13 cellular contexts compared by ENCODE assay signal in genomic region chr12:89453121-89453520, GRCh38.
A peak's percentile ranks its signal among the peaks of the same experiment; 100 is the strongest.
DNase-seq lines count a peak whose midpoint lies in the region; ATAC-seq, FAIRE-seq and TF ChIP-seq lines count a peak whose summit lies in the region.
"Had no signal": no experiment of that assay in that cellular context is flagged by ENCODE, and none has a peak within 500 bp of the region (broad histone marks: within the 10 kb centered on the region; RNA-seq: fewer than 3 reads in every experiment).

No MANE protein-coding gene starts in this region.

- CTCF ChIA-PET in mammary epithelial cell (lab: Charles Lee; ENCODE audit: low non-redundant PET): no interaction called here
- CTCF ChIA-PET in HepG2 (lab: Yijun Ruan, JAX; ENCODE audit: low intra/inter-chr PET ratio, low total read pairs): no interaction called here

- TF ChIP-seq CTCF in mammary epithelial cell (conservative IDR thresholded peaks at IDR 0.05 in 1 of 2, IDR thresholded peaks at IDR 0.05 in 1 of 2; ENCODE audit: extremely low read depth in 1 of 2, insufficient read depth in 1 of 2, low read depth in 1 of 2, low read length in 2 of 2) (no peak), HepG2 (CRISPR knock-in tag; IDR thresholded peaks at IDR 0.05) (no peak), GM13976 (IDR thresholded peaks at IDR 0.05; ENCODE audit: borderline replicate concordance, control extremely low read depth, extremely low read depth, insufficient read depth, missing control alignments) (no peak)

- TF ChIP-seq RAD21 in HepG2 (CRISPR knock-in tag; IDR thresholded peaks at IDR 0.05): no peak

- dilution Hi-C loops in mammary epithelial cell (cut with HindIII; ENCODE audit: low sequenced_read_pairs): no loop called here

- H3K9ac ChIP-seq in mammary epithelial cell (ENCODE audit: insufficient read depth, low read length) (peak overlapping the region; percentile 38), HepG2 (ENCODE audit: insufficient read depth, low read depth, low read length) (no peak overlapping the region)

- BruUV-seq in mammary epithelial cell (replicated peaks; lab: Mats Ljungman, UMichigan) (TSS peak; percentile 14), HepG2 (replicated peaks; lab: Mats Ljungman, UMichigan) (no TSS peak)

- peak overlapping the region; percentile 85 for H3K27ac ChIP-seq in mammary epithelial cell (ENCODE audit: insufficient read depth, low read depth, low read length)
- peak overlapping the region; percentile 27 for H3K27ac ChIP-seq in HepG2 (ENCODE audit: extremely low read length, insufficient read depth, low read length)
- H3K27ac ChIP-seq in skin epidermis: peak overlapping the region in 17 of 21 experiments; percentile 21 to 90 (median 64)

- H3K4me1 ChIP-seq in mammary epithelial cell (ENCODE audit: insufficient read depth, low read length) (peaks cover 30% of the 10 kb centered on the region), HepG2 (ENCODE audit: insufficient read depth, low read length) (peaks cover 23% of the 10 kb centered on the region), HAP-1 (no peaks in the 10 kb centered on the region)

- H3K79me2 ChIP-seq in mammary epithelial cell (ENCODE audit: insufficient read depth, low read length) (no peaks in the 10 kb centered on the region), HepG2 (ENCODE audit: insufficient read depth, low read length) (no peaks in the 10 kb centered on the region)

- peak overlapping the region; percentile 22 for H3K4me2 ChIP-seq in mammary epithelial cell (ENCODE audit: insufficient read depth, low read depth, low read length)
- no peak overlapping the region for H3K4me2 ChIP-seq in HepG2 (ENCODE audit: low read depth, low read length)

- H3K36me3 ChIP-seq in mammary epithelial cell (ENCODE audit: insufficient read depth, low read length) (no peaks in the 10 kb centered on the region), HepG2 (replicated peaks in 1 of 2; ENCODE audit: control insufficient read depth in 1 of 2, insufficient read depth in 2 of 2, low read length in 2 of 2) (no peaks in the 10 kb centered on the region), HAP-1 (replicated peaks) (no peaks in the 10 kb centered on the region)

- 73% methylated on average over 4 of the region's 4 CpGs for WGBS in mammary epithelial cell (ENCODE audit: low coverage, missing lambda C conversion rate)
- WGBS in HepG2 (ENCODE audit: low lambda C conversion rate): 95% methylated on average over 4 of the region's 4 CpGs

- TF ChIP-seq EP300 in HepG2 (IDR thresholded peaks at IDR 0.05; ENCODE audit: low read depth in 2 of 2, low read length in 2 of 2): no peak
- no peak for TF ChIP-seq EP300 in HepG2 (CRISPR knock-in tag; IDR thresholded peaks at IDR 0.05; ENCODE audit: borderline replicate concordance)

- H3K27me3 ChIP-seq in mammary epithelial cell (ENCODE audit: insufficient read depth, low read length) (no peaks in the 10 kb centered on the region), HepG2 (ENCODE audit: control insufficient read depth in 1 of 2, insufficient read depth in 2 of 2, low read length in 2 of 2) (no peaks in the 10 kb centered on the region), HAP-1 (ENCODE audit: low read depth) (no peaks in the 10 kb centered on the region)

- no peak overlapping the region for H3K4me3 ChIP-seq in mammary epithelial cell (replicated peaks in 1 of 3; ENCODE audit: insufficient read depth in 1 of 3, low read depth in 2 of 3, low read length in 3 of 3)
- no peak overlapping the region for H3K4me3 ChIP-seq in HepG2 (replicated peaks in 1 of 3; ENCODE audit: insufficient read depth in 1 of 3, low read depth in 2 of 3, low read length in 3 of 3)
- no peak overlapping the region for H3K4me3 ChIP-seq in skin epidermis
- H3K4me3 ChIP-seq in HAP-1: no peak overlapping the region

- TF ChIP-seq POLR2A in HepG2 (IDR thresholded peaks at IDR 0.05; ENCODE audit: insufficient read depth in 1 of 2, low read depth in 2 of 2, low read length in 2 of 2): no peak

- intact Hi-C loops in mammary epithelial cell (cut with micrococcal nuclease) (no loop called here), HepG2 (cut with micrococcal nuclease; ENCODE audit: unreplicated experiment) (no loop called here)

- in situ Hi-C loops in mammary epithelial cell (cut with MboI; ENCODE audit: low sequenced_read_pairs in 2 of 2): loop anchor here (10.0 kb wide), 3 partner anchors 98 to 428 kb away; partner anchors contain the start of gene DUSP6 (in 2 of the 2)
- in situ Hi-C loops in HepG2 (cut with HindIII; ENCODE audit: extremely low pct_ligation_motif_present, low pct_unique_long_range_greater_than_20kb): no loop called here
- in situ Hi-C loops in HAP-1 (cut with MboI; ENCODE audit: low sequenced_read_pairs): loop anchor here (10.0 kb wide), 1 partner anchor 428 kb away; no protein-coding TSS in a partner anchor
- in situ Hi-C loops in GM13976 (cut with MboI; ENCODE audit: low sequenced_read_pairs, unreplicated experiment): loop anchor here (10.0 kb wide), 1 partner anchor 408 kb away; no protein-coding TSS in a partner anchor

- no peaks in the 10 kb centered on the region for H3K9me3 ChIP-seq in mammary epithelial cell (replicated peaks; ENCODE audit: insufficient read depth, low read length)
- no peaks in the 10 kb centered on the region for H3K9me3 ChIP-seq in HepG2 (ENCODE audit: low read length)
- H3K9me3 ChIP-seq in HAP-1: no peaks in the 10 kb centered on the region

- POLR2A ChIA-PET in HepG2 (lab: Yijun Ruan, JAX): no interaction called here

- H2AFZ ChIP-seq in mammary epithelial cell (ENCODE audit: low read depth, low read length): peak overlapping the region; percentile 33
- no peak overlapping the region for H2AFZ ChIP-seq in HepG2 (ENCODE audit: low read length)

- no peaks in the 10 kb centered on the region for H4K20me1 ChIP-seq in mammary epithelial cell (ENCODE audit: insufficient read depth, low read length)
- H4K20me1 ChIP-seq in HepG2 (ENCODE audit: insufficient read depth, low read length): no peaks in the 10 kb centered on the region

- no peak for ATAC-seq in HepG2

- peak; percentile 22 for DNase-seq in ELR (ENCODE audit: low read depth)
- DNase-seq in mammary epithelial cell: no peak
- DNase-seq in HepG2 (ENCODE audit: low spot score): no peak
- DNase-seq in ureter (ENCODE audit: low spot score): no peak
- DNase-seq in SIG-M5 treated with dmso at 0.1 percent for 504 hours (lab: John Stamatoyannopoulos, UW; ENCODE audit: unreplicated experiment): no peak
- no peak for DNase-seq in HAP-1 (ENCODE audit: low spot score in 2 of 2)
- DNase-seq in GM13976 (ENCODE audit: low spot score): no peak
- DNase-seq: activated CD4-positive, alpha-beta T cell treated with anti-CD3 and anti-CD28 coated beads for 4 hours; activated effector memory CD4-positive, alpha-beta T cell treated with anti-CD3 and anti-CD28 coated beads, Interleukin-2, amount 50 U/mL, for 16 hours; cortex of kidney; DMS79 treated with DMSO at 0.1 percent for 48 hours; NCI-H1436 treated with DMSO at 0.1 percent for 48 hours had no signal

- FAIRE-seq in HepG2 (lab: Jason Lieb, UNC): no peak

TF ChIP-seq in HepG2, 621 proteins besides CTCF, POLR2A, EP300 and RAD21 (continues in another document):
- TF ChIP-seq ZNF891 (CRISPR knock-in tag; IDR thresholded peaks at IDR 0.05): no peak
- TF ChIP-seq ZNF549 (CRISPR knock-in tag; IDR thresholded peaks at IDR 0.05): no peak
- TF ChIP-seq TERF1 (CRISPR knock-in tag; IDR thresholded peaks at IDR 0.05): no peak
- no peak for TF ChIP-seq ZFX (CRISPR knock-in tag; IDR thresholded peaks at IDR 0.05; ENCODE audit: low read depth)
- no peak for TF ChIP-seq ATF1 (CRISPR knock-in tag; IDR thresholded peaks at IDR 0.05)
- no peak for TF ChIP-seq ZNF781 (CRISPR knock-in tag; IDR thresholded peaks at IDR 0.05; ENCODE audit: borderline replicate concordance, not compliant biosample characterization)
- TF ChIP-seq ZNF44 (CRISPR knock-in tag; IDR thresholded peaks at IDR 0.05): no peak
- TF ChIP-seq ZNF616 (CRISPR knock-in tag; IDR thresholded peaks at IDR 0.05; ENCODE audit: low read depth): no peak
- TF ChIP-seq ZBED4 (CRISPR knock-in tag; IDR thresholded peaks at IDR 0.05; ENCODE audit: borderline replicate concordance): no peak
- no peak for TF ChIP-seq KLF12 (CRISPR knock-in tag; IDR thresholded peaks at IDR 0.05; ENCODE audit: borderline replicate concordance)
- no peak for TF ChIP-seq ZNF674 (CRISPR knock-in tag; IDR thresholded peaks at IDR 0.05; ENCODE audit: low read depth)

Comparison
In these comparisons a context has a peak if more than half of its experiments do, and no peak if none do; other contexts are left out.
1. H3K27ac ChIP-seq: peak in every context shown above with its lines; median percentile 85 in mammary epithelial cell; 64 in skin epidermis; 27 in HepG2.